Comparison of ENCODE assay signal across 30 cellular contexts in genomic region chr19:48297975-48298374, GRCh38. TPM values are rescaled to one million over a fixed set of nuclear protein-coding genes. Genes with fewer than 3 reads are reported as not detected.
"Had no signal": no experiment of that assay in that cellular context is flagged by ENCODE, and none has a peak within 500 bp of the region (broad histone marks: within the 10 kb centered on the region; RNA-seq: fewer than 3 reads in every experiment).

No MANE protein-coding gene starts in this region.

- ATAC-seq: activated CD4-positive, alpha-beta T cell treated with anti-CD3 and anti-CD28 coated beads for 36 hours; activated CD8-positive, alpha-beta T cell treated with anti-CD3 and anti-CD28 coated beads for 36 hours; activated T-cell treated with anti-CD3 and anti-CD28 coated beads, Interleukin-2, amount 50 U/mL, for 4 hours; activated T-helper 17 cell treated with anti-CD3 and anti-CD28 coated beads, Interleukin-2, amount 50 U/mL, for 72 hours; body of pancreas; gastroesophageal sphincter; T-helper 17 cell had no signal

- H3K36me3 ChIP-seq: esophagus squamous epithelium, gastroesophageal sphincter had no signal

- H3K9me3 ChIP-seq: body of pancreas, esophagus squamous epithelium, gastroesophageal sphincter had no signal

- H3K4me3 ChIP-seq: body of pancreas, esophagus squamous epithelium, gastroesophageal sphincter had no signal

- H3K27ac ChIP-seq: body of pancreas, epithelial cell of prostate, esophagus squamous epithelium, gastroesophageal sphincter had no signal

- FAIRE-seq: colon, endometrium, endothelial cell of umbilical vein had no signal

- H3K27me3 ChIP-seq: body of pancreas had no signal

- H3K4me1 ChIP-seq: body of pancreas, esophagus squamous epithelium, gastroesophageal sphincter had no signal

- DNase-seq: activated CD4-positive, alpha-beta T cell treated with anti-CD3 and anti-CD28 coated beads for 36 hours; activated CD4-positive, alpha-beta T cell treated with anti-CD3 and anti-CD28 coated beads, Interleukin-2, amount 50 U/mL, for 1 hour; activated CD4-positive, alpha-beta T cell treated with anti-CD3 and anti-CD28 coated beads, Interleukin-2, amount 50 U/mL, for 48 hours; activated CD4-positive, CD25-positive, alpha-beta regulatory T cell; activated CD4-positive, CD25-positive, alpha-beta regulatory T cell treated with anti-CD3 and anti-CD28 coated beads, Interleukin-2, amount 50 U/mL, for 72 hours; activated CD8-positive, alpha-beta memory T cell treated with anti-CD3 and anti-CD28 coated beads for 24 hours; activated CD8-positive, alpha-beta T cell treated with anti-CD3 and anti-CD28 coated beads for 36 hours; activated effector memory CD4-positive, alpha-beta T cell treated with Interleukin-2 at 50 U/mL for 16 hours; activated gamma-delta T cell treated with Interleukin-2 at 50 U/mL for 16 hours; activated naive CD4-positive, alpha-beta T cell treated with anti-CD3 and anti-CD28 coated beads, Interleukin-2, amount 50 U/mL, for 16 hours; activated naive CD4-positive, alpha-beta T cell treated with Interleukin-2 at 50 U/mL for 16 hours; activated T-cell treated with anti-CD3 and anti-CD28 coated beads, Interleukin-2, amount 50 U/mL, for 4 hours; amygdala; aorta; body of pancreas; caudate nucleus; cortex of kidney; effector CD8-positive, alpha-beta T cell; esophagus squamous epithelium; foreskin melanocyte; T-helper 1 cell; T-helper 17 cell; T1000 had no signal

RNA-seq across cellular contexts. Expression of gene ZNF114, which starts 28.1 kb away (rescaled TPM):
- total RNA-seq: esophagus squamous epithelium, fibroblast of lung, T-helper 17 cell had no signal
- polyA plus RNA-seq: aorta had no signal
